17 cellular contexts compared by ENCODE assay signal in genomic region chr2:28543316-28544068, GRCh38. TPM values are rescaled to one million over a fixed set of nuclear protein-coding genes. Genes with fewer than 3 reads are reported as not detected.
DNase-seq lines count a peak whose midpoint lies in the region; ATAC-seq and TF ChIP-seq lines count a peak whose summit lies in the region.
"Had no signal": no experiment of that assay in that cellular context is flagged by ENCODE, and none has a peak within 500 bp of the region (broad histone marks: within the 10 kb centered on the region; RNA-seq: fewer than 3 reads in every experiment).

No MANE protein-coding gene starts in this region.

- peak overlapping the region; percentile 68 for H3K4me2 ChIP-seq in PC-9
- no peak overlapping the region for H3K4me2 ChIP-seq in neuronal stem cell (ENCODE audit: insufficient read depth, low read length, poor library complexity, severe bottlenecking)

- H2BK15ac ChIP-seq in neuronal stem cell (ENCODE audit: low read length) = peak overlapping the region; percentile 90

- no peaks in the 10 kb centered on the region for H3K9me3 ChIP-seq in PC-9 (ENCODE audit: insufficient read depth, low read depth)
- peaks cover 0 to 3% of the 10 kb centered on the region in 2 donors for H3K9me3 ChIP-seq in neuronal stem cell (replicated peaks in 1 of 2; ENCODE audit: control insufficient read depth in 2 of 2, insufficient read depth in 1 of 2, low read depth in 1 of 2, low read length in 2 of 2)
- H3K9me3 ChIP-seq: BE2C, heart right ventricle, thyroid gland had no signal

- no peak overlapping the region for H3K9ac ChIP-seq in neuronal stem cell (ENCODE audit: low read depth, low read length, poor library complexity)

- H2AK5ac ChIP-seq in neuronal stem cell (ENCODE audit: low read depth, low read length) = peak overlapping the region; percentile 73

- no peak overlapping the region for H3K4me3 ChIP-seq in PC-9
- no peak overlapping the region for H3K4me3 ChIP-seq in neuronal stem cell (ENCODE audit: low read length in 2 of 2)
- no peak overlapping the region for H3K4me3 ChIP-seq in coronary artery
- H3K4me3 ChIP-seq: heart right ventricle, thyroid gland had no signal

- no peak overlapping the region for H4K8ac ChIP-seq in neuronal stem cell (ENCODE audit: low read depth, low read length)

- WGBS in neuronal stem cell (ENCODE audit: extremely low coverage in 2 of 2, insufficient read length in 2 of 2, insufficient replicate concordance in 1 of 2), 2 donors = no CpG with 5 or more reads among the region's 21 CpGs

- H3K4me1 ChIP-seq in PC-9 (replicated peaks; ENCODE audit: insufficient read depth) (peaks cover 40% of the 10 kb centered on the region), neuronal stem cell (ENCODE audit: control insufficient read depth in 2 of 2, insufficient read depth in 1 of 2, low read depth in 1 of 2, low read length in 2 of 2) (peaks cover 28 to 31% of the 10 kb centered on the region in 2 donors)
- H3K4me1 ChIP-seq: BE2C had no signal

- no peak overlapping the region for H2BK120ac ChIP-seq in neuronal stem cell (ENCODE audit: low read depth, low read length)

- BruUV-seq in PC-9 (replicated peaks; lab: Mats Ljungman, UMichigan) = no TSS peak

- DNase-seq in Daoy (ENCODE audit: low read depth) = peak; percentile 42
- peak in 1 of 2 experiments; percentile 29 for DNase-seq in PC-9
- peak; percentile 15 for DNase-seq in fibroblast of gingiva (ENCODE audit: low read depth)
- no peak for DNase-seq in neuronal stem cell (ENCODE audit: low spot score)
- DNase-seq in coronary artery (ENCODE audit: low spot score) = no peak
- DNase-seq: amniotic stem cell, BE2C, H9, heart right ventricle, kidney, midbrain, NCI-H1436 treated with DMSO at 0.1 percent for 48 hours, NCI-H510A, thyroid gland had no signal

- POLR2A ChIA-PET in PC-9 (lab: Charles Lee; ENCODE audit: unreplicated experiment) = no interaction called here

- H3K79me2 ChIP-seq in PC-9 (ENCODE audit: low read depth) = no peaks in the 10 kb centered on the region

- peaks cover 31% of the 10 kb centered on the region for H3F3A ChIP-seq in PC-9 (ENCODE audit: insufficient read depth, low read depth)

- H3K23ac ChIP-seq in neuronal stem cell (ENCODE audit: low read depth, low read length, poor library complexity) = peak overlapping the region; percentile 62

- no peak for TF ChIP-seq CTCF in PC-9 (conservative IDR thresholded peaks at IDR 0.05)
- no peak for TF ChIP-seq CTCF in coronary artery (IDR thresholded peaks at IDR 0.05)

- H3K27me3 ChIP-seq in PC-9 (ENCODE audit: insufficient read depth, low read depth) = no peaks in the 10 kb centered on the region
- peaks cover 0 to 43% (median 24%) of the 10 kb centered on the region in 3 experiments for H3K27me3 ChIP-seq in neuronal stem cell (ENCODE audit: control insufficient read depth in 3 of 3, insufficient read depth in 3 of 3, low read depth in 1 of 3, low read length in 3 of 3)
- H3K27me3 ChIP-seq: BE2C, thyroid gland had no signal

- H3K9me2 ChIP-seq in PC-9 (ENCODE audit: insufficient read depth) = no peaks in the 10 kb centered on the region

- H2AFZ ChIP-seq in PC-9 = no peak overlapping the region
- H2AFZ ChIP-seq in neuronal stem cell (ENCODE audit: low read length) = no peak overlapping the region

- peak overlapping the region; percentile 88 for H3K18ac ChIP-seq in neuronal stem cell (ENCODE audit: low read length)

- H2BK12ac ChIP-seq in neuronal stem cell (ENCODE audit: low read length) = peak overlapping the region; percentile 86

- ATAC-seq in GM21529 (IDR thresholded peaks at IDR 0.05; ENCODE audit: unreplicated experiment) (no peak), HG02970 (IDR thresholded peaks at IDR 0.05; ENCODE audit: low FRiP score, unreplicated experiment) (no peak)

- H3K4ac ChIP-seq in neuronal stem cell (ENCODE audit: low read length) = no peak overlapping the region

- peak overlapping the region; percentile 42 for H3K14ac ChIP-seq in neuronal stem cell (ENCODE audit: low read length)

- no peaks in the 10 kb centered on the region for H4K20me1 ChIP-seq in PC-9 (ENCODE audit: insufficient read depth)

- intact Hi-C loops in PC-9 (cut with micrococcal nuclease; ENCODE audit: unreplicated experiment) = loop anchor here (5.0 to 10.0 kb wide), 2 partner anchors 36 to 149 kb away; partner anchors contain the start of gene FOSL2

- no peaks in the 10 kb centered on the region for H3K36me3 ChIP-seq in PC-9 (ENCODE audit: low read depth)
- no peaks in the 10 kb centered on the region for H3K36me3 ChIP-seq in neuronal stem cell (replicated peaks in 1 of 2; ENCODE audit: control insufficient read depth in 2 of 2, insufficient read depth in 2 of 2, low read length in 2 of 2)
- H3K36me3 ChIP-seq: BE2C, heart right ventricle, thyroid gland had no signal

- H4K91ac ChIP-seq in neuronal stem cell (ENCODE audit: low read depth, low read length, poor library complexity) = no peak overlapping the region

- H3K79me1 ChIP-seq in neuronal stem cell (ENCODE audit: low read depth, low read length) = no peaks in the 10 kb centered on the region

- H3K27ac ChIP-seq in PC-9 = peak overlapping the region; percentile 82
- no peak overlapping the region for H3K27ac ChIP-seq in neuronal stem cell (replicated peaks; ENCODE audit: low read length)
- H3K27ac ChIP-seq in coronary artery = no peak overlapping the region
- H3K27ac ChIP-seq: epithelial cell of prostate, thyroid gland had no signal

- H2BK5ac ChIP-seq in neuronal stem cell (ENCODE audit: low read length) = peak overlapping the region; percentile 58

- CTCF ChIA-PET in PC-9 (lab: Charles Lee) = no interaction called here

RNA-seq across cellular contexts. Expression of gene PLB1, which starts 47.6 kb away (rescaled TPM):
- 0.83 and 0.86 TPM in 2 replicates for total RNA-seq in Daoy (2014; rRNA removed; shearing (Covaris generic))
- 1.7 and 2.7 TPM in 2 replicates for total RNA-seq in PC-9 (2021)
- polyA plus RNA-seq in neuronal stem cell (2013, experiment 1 of 2) = 0.08 TPM
- polyA plus RNA-seq in neuronal stem cell (2013, experiment 2 of 2) = 0.07 TPM
- total RNA-seq: H9 had no signal

Comparison
In these comparisons a context has a peak if more than half of its experiments do, and no peak if none do; other contexts are left out.
1. DNase-seq: peak in Daoy (single experiment) and fibroblast of gingiva (single experiment); none in neuronal stem cell (single experiment) and coronary artery (single experiment).